ENCODE assay signal across 1 cellular context in the genomic region with DNA sequence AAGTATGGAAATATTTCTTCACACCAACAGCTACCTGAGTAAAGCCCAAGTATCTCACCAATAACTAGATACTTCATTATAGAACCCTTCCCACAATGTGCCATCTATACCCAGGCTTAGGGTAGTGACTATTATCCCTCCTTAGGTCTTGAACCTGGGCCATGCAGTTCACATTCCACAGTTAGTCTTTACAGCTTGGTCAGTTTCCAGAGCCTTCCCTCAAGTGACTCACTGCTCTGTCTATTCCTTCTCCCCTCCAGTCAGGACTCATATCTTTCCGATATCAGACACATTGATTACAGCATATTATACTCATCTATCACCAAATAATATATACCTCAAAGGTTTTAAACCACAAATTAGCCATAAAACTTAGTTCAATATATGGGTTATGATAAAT.
TF ChIP-seq lines count a peak whose summit lies in the region.

No MANE protein-coding gene starts in this region.

TF ChIP-seq in WTC11, 78 proteins besides CTCF, POLR2A, EP300 and RAD21 (continued from another document):
- no peak for TF ChIP-seq ESRRA (CRISPR knock-in tag; IDR thresholded peaks at IDR 0.05; ENCODE audit: borderline replicate concordance)
- TF ChIP-seq, protein P1, sequence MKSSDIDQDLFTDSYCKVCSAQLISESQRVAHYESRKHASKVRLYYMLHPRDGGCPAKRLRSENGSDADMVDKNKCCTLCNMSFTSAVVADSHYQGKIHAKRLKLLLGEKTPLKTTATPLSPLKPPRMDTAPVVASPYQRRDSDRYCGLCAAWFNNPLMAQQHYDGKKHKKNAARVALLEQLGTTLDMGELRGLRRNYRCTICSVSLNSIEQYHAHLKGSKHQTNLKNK (CRISPR knock-in tag; IDR thresholded peaks at IDR 0.05): no peak
